Comparison of ENCODE assay signal across 8 cellular contexts in the genomic region with DNA sequence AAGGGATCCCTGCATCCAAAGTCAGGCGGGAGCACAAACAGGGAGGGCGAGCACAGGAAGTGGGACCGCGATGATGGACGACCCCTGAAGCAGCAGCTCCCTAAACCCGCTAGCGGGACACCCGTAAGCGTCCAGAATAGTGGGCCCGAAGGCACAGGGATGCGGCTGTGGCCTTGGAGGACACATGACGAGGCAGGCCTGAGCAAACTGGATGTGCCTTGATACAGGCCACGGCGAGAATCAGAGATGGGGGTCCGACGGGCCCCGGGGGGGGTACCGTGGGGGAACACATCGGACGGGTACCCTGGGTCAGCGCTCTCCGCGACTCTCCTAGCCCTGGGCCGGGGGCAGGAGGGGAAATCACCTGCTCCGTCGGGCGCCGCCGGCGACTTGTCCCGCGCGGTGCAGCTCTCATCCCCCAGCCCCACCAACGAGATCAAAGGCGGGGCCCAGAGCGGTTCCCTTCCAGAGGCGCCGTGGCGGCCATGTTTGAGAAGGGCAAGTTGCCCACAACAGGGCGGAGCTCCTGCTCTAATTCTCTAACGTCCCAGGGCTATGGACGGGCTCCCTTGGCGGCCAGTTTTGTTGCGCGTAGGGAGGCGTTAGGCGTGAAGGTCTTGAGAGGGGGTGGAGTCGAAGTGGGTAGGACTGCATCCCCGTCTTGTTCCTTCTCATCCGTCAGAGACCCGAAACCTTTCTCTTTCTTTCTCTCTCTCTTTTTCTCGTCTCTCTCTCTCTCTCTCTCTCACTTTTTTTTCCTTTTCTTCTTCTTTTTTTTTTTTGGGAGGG. TPM values are rescaled to one million over a fixed set of nuclear protein-coding genes. Genes with fewer than 3 reads are reported as not detected.
DNase-seq lines count a peak whose midpoint lies in the region; ATAC-seq, FAIRE-seq and TF ChIP-seq lines count a peak whose summit lies in the region.

A gene with protein sequence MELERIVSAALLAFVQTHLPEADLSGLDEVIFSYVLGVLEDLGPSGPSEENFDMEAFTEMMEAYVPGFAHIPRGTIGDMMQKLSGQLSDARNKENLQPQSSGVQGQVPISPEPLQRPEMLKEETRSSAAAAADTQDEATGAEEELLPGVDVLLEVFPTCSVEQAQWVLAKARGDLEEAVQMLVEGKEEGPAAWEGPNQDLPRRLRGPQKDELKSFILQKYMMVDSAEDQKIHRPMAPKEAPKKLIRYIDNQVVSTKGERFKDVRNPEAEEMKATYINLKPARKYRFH (minus strand): TSS at position 413 of the 789 bp plus-strand sequence. CDS start 7,386 bp downstream, outside the sequence.

- peaks cover 18% of the 10 kb centered on the region for H3K79me2 ChIP-seq in Loucy (ENCODE audit: insufficient read depth, low read length)

- peak within 1 kb of the TSS; percentile 90 to 92 for H3K27ac Mint-ChIP-seq in natural killer cell treated with Interleukin-12 subunit alpha and Interleukin-12 subunit beta and Interleukin-15 and Interleukin-18, amount 100 ng/mL, for 72 hours
- peak within 1 kb of the TSS; percentile 98 for H3K27ac Mint-ChIP-seq in stimulated activated naive CD8-positive, alpha-beta T cell treated with anti-CD3 and anti-CD28 coated beads, Interleukin-15, Interleukin-2, amounts not matched to agents 100 ng/mL and 50 ng/mL, for 24 hours

- no peaks in the 10 kb centered on the region for H3K27me3 Mint-ChIP-seq in natural killer cell treated with Interleukin-12 subunit alpha and Interleukin-12 subunit beta and Interleukin-15 and Interleukin-18, amount 100 ng/mL, for 72 hours
- H3K27me3 Mint-ChIP-seq in stimulated activated naive CD8-positive, alpha-beta T cell treated with anti-CD3 and anti-CD28 coated beads, Interleukin-15, Interleukin-2, amounts not matched to agents 100 ng/mL and 50 ng/mL, for 24 hours, result no peaks in the 10 kb centered on the region

- H3K36me3 ChIP-seq in Loucy (ENCODE audit: insufficient read depth, low read length), result no peaks in the 10 kb centered on the region

- H3K27me3 ChIP-seq in Loucy (ENCODE audit: insufficient read depth, low read length, poor library complexity, severe bottlenecking), result no peaks in the 10 kb centered on the region

- peak; percentile 46; the same call in 1 of the 2 replicates for TF ChIP-seq POLR2A in H54 (IDR thresholded peaks at IDR 0.05; ENCODE audit: low read depth, low read length)
- TF ChIP-seq POLR2A in Raji (IDR thresholded peaks at IDR 0.05; ENCODE audit: insufficient read depth, low read depth, low read length), result peak; percentile 77

- H3K9me3 ChIP-seq in Loucy (ENCODE audit: insufficient read depth, low read depth, low read length), result no peaks in the 10 kb centered on the region

- peak within 1 kb of the TSS; percentile 96 for H3K9ac ChIP-seq in Loucy (ENCODE audit: low read depth, low read length, poor library complexity, severe bottlenecking)

- H3K4me1 Mint-ChIP-seq in natural killer cell treated with Interleukin-12 subunit alpha and Interleukin-12 subunit beta and Interleukin-15 and Interleukin-18, amount 100 ng/mL, for 72 hours (ENCODE audit: low read depth in 2 of 2), result peaks cover 43 to 59% of the 10 kb centered on the region in 2 donors
- peaks cover 53% of the 10 kb centered on the region for H3K4me1 Mint-ChIP-seq in stimulated activated naive CD8-positive, alpha-beta T cell treated with anti-CD3 and anti-CD28 coated beads, Interleukin-15, Interleukin-2, amounts not matched to agents 100 ng/mL and 50 ng/mL, for 24 hours (ENCODE audit: low read depth)

- FAIRE-seq in H54 (lab: Jason Lieb, UNC), result peak; percentile 65

- TF ChIP-seq CTCF in Loucy (conservative IDR thresholded peaks at IDR 0.05; ENCODE audit: low read length) (0 out of 2 replicates have a peak, but pooled peaks have one; percentile 10), fibroblast of mammary gland (conservative IDR thresholded peaks at IDR 0.05; ENCODE audit: control insufficient read depth, insufficient read depth, low read depth, low read length) (no peak)

- H3K4me3 ChIP-seq in Loucy (ENCODE audit: low read length, poor library complexity, severe bottlenecking), result peak within 1 kb of the TSS; percentile 91
- H3K4me3 ChIP-seq in fibroblast of mammary gland (ENCODE audit: control insufficient read depth, low read depth, low read length), result peak within 1 kb of the TSS; percentile 92

- H3K9me3 Mint-ChIP-seq in natural killer cell treated with Interleukin-12 subunit alpha and Interleukin-12 subunit beta and Interleukin-15 and Interleukin-18, amount 100 ng/mL, for 72 hours, result no peaks in the 10 kb centered on the region
- no peaks in the 10 kb centered on the region for H3K9me3 Mint-ChIP-seq in stimulated activated naive CD8-positive, alpha-beta T cell treated with anti-CD3 and anti-CD28 coated beads, Interleukin-15, Interleukin-2, amounts not matched to agents 100 ng/mL and 50 ng/mL, for 24 hours

- DNase-seq in ELF-1 (ENCODE audit: low read depth, low spot score), result peak; percentile 98
- DNase-seq in H54 (ENCODE audit: insufficient read length, low spot score), result peak; percentile 96
- DNase-seq in activated T-helper 9 cell treated with anti-CD3 and anti-CD28 coated beads, Interleukin-2, amount 50 U/mL, for 16 hours (ENCODE audit: low read depth), result peak; percentile 92
- DNase-seq in fibroblast of mammary gland (ENCODE audit: low read depth), result peak; percentile 97
- DNase-seq in natural killer cell treated with Interleukin-12 subunit alpha and Interleukin-12 subunit beta and Interleukin-15 and Interleukin-18, amount 100 ng/mL, for 72 hours (ENCODE audit: low spot score), result peak; percentile 97

- no peaks in the 10 kb centered on the region for H3K9me2 ChIP-seq in Loucy (replicated peaks; ENCODE audit: low read depth, low read length)

- H2AFZ ChIP-seq in Loucy (ENCODE audit: low read length), result peak within 1 kb of the TSS; percentile 91

- no peaks in the 10 kb centered on the region for H4K20me1 ChIP-seq in Loucy (ENCODE audit: insufficient read depth, low read length, poor library complexity, severe bottlenecking)

- peak within 1 kb of the TSS; percentile 96 for H3K4me3 Mint-ChIP-seq in natural killer cell treated with Interleukin-12 subunit alpha and Interleukin-12 subunit beta and Interleukin-15 and Interleukin-18, amount 100 ng/mL, for 72 hours
- peak within 1 kb of the TSS; percentile 92 for H3K4me3 Mint-ChIP-seq in stimulated activated naive CD8-positive, alpha-beta T cell treated with anti-CD3 and anti-CD28 coated beads, Interleukin-15, Interleukin-2, amounts not matched to agents 100 ng/mL and 50 ng/mL, for 24 hours

- peak; percentile 95 to 96 for ATAC-seq in natural killer cell treated with Interleukin-12 subunit alpha and Interleukin-12 subunit beta and Interleukin-15 and Interleukin-18, amount 100 ng/mL, for 72 hours

- no peaks in the 10 kb centered on the region for H3K36me3 Mint-ChIP-seq in natural killer cell treated with Interleukin-12 subunit alpha and Interleukin-12 subunit beta and Interleukin-15 and Interleukin-18, amount 100 ng/mL, for 72 hours
- peaks cover 11% of the 10 kb centered on the region for H3K36me3 Mint-ChIP-seq in stimulated activated naive CD8-positive, alpha-beta T cell treated with anti-CD3 and anti-CD28 coated beads, Interleukin-15, Interleukin-2, amounts not matched to agents 100 ng/mL and 50 ng/mL, for 24 hours (ENCODE audit: low read depth)

- H3F3A ChIP-seq in Loucy (ENCODE audit: low read depth), result no peaks in the 10 kb centered on the region

- H3K4me1 ChIP-seq in Loucy (ENCODE audit: insufficient read depth, low read length, poor library complexity, severe bottlenecking), result peaks cover 6% of the 10 kb centered on the region

- peak within 1 kb of the TSS; percentile 93 for H3K4me2 ChIP-seq in Loucy (ENCODE audit: low read depth, low read length, poor library complexity, severe bottlenecking)

RNA-seq across cellular contexts. Expression of the gene that starts here (rescaled TPM):
- 10 to 100 TPM; 39.8 to 58.5 TPM for total RNA-seq in natural killer cell treated with Interleukin-12 subunit alpha and Interleukin-12 subunit beta and Interleukin-15 and Interleukin-18, amount 100 ng/mL, for 72 hours

Comparison
In these comparisons a context has a peak if more than half of its experiments do, and no peak if none do; other contexts are left out.
1. Peak in every context shown above with its lines: DNase-seq, ATAC-seq and H3K4me3 ChIP-seq.